Comparison of ENCODE assay signal across 14 cellular contexts in genomic region chr16:69693916-69694315, GRCh38. TPM values are rescaled to one million over a fixed set of nuclear protein-coding genes. Genes with fewer than 3 reads are reported as not detected.
DNase-seq lines count a peak whose midpoint lies in the region; ATAC-seq and TF ChIP-seq lines count a peak whose summit lies in the region.
"Had no signal": no experiment of that assay in that cellular context is flagged by ENCODE, and none has a peak within 500 bp of the region (broad histone marks: within the 10 kb centered on the region; RNA-seq: fewer than 3 reads in every experiment).

No MANE protein-coding gene starts in this region.

- peaks cover 35% of the 10 kb centered on the region for H3K36me3 Mint-ChIP-seq in natural killer cell
- peaks cover 43% of the 10 kb centered on the region for H3K36me3 Mint-ChIP-seq in natural killer cell treated with Interleukin-12 subunit alpha and Interleukin-12 subunit beta and Interleukin-15 and Interleukin-18, amount 100 ng/mL, for 72 hours

- DNase-seq in natural killer cell (no peak), caudate nucleus (lab: John Stamatoyannopoulos, UW) (no peak), iris pigment epithelial cell (ENCODE audit: low read depth) (peak; percentile 15)
- DNase-seq in natural killer cell treated with Interleukin-12 subunit alpha and Interleukin-12 subunit beta and Interleukin-15 and Interleukin-18, amount 100 ng/mL, for 72 hours (ENCODE audit: low spot score): no peak
- DNase-seq: BE2C; CD4-positive, alpha-beta memory T cell; DMS79; HCEC 1CT had no signal

- no peak for TF ChIP-seq CTCF in natural killer cell (IDR thresholded peaks at IDR 0.05)

- no peaks in the 10 kb centered on the region for H3K27me3 Mint-ChIP-seq in natural killer cell (ENCODE audit: low read depth in 2 of 2)
- H3K27me3 Mint-ChIP-seq in natural killer cell treated with Interleukin-12 subunit alpha and Interleukin-12 subunit beta and Interleukin-15 and Interleukin-18, amount 100 ng/mL, for 72 hours: no peaks in the 10 kb centered on the region
- H3K27me3 Mint-ChIP-seq: CD4-positive, alpha-beta memory T cell; IgD-negative memory B cell had no signal

- H3K4me3 Mint-ChIP-seq in natural killer cell: no peak overlapping the region
- H3K4me3 Mint-ChIP-seq in natural killer cell treated with Interleukin-12 subunit alpha and Interleukin-12 subunit beta and Interleukin-15 and Interleukin-18, amount 100 ng/mL, for 72 hours: no peak overlapping the region
- H3K4me3 Mint-ChIP-seq: CD4-positive, alpha-beta memory T cell; IgD-negative memory B cell had no signal

- no peaks in the 10 kb centered on the region for H3K9me3 Mint-ChIP-seq in natural killer cell
- no peaks in the 10 kb centered on the region for H3K9me3 Mint-ChIP-seq in natural killer cell treated with Interleukin-12 subunit alpha and Interleukin-12 subunit beta and Interleukin-15 and Interleukin-18, amount 100 ng/mL, for 72 hours
- H3K9me3 Mint-ChIP-seq: CD4-positive, alpha-beta memory T cell; IgD-negative memory B cell had no signal

- peak overlapping the region; percentile 8 for H3K27ac ChIP-seq in caudate nucleus (ENCODE audit: low read depth, low read length)
- H3K27ac ChIP-seq: C4-2B had no signal

- intact Hi-C loops in natural killer cell (cut with micrococcal nuclease): no loop called here

- peak overlapping the region; percentile 11 to 24 for H3K27ac Mint-ChIP-seq in natural killer cell
- H3K27ac Mint-ChIP-seq in natural killer cell treated with Interleukin-12 subunit alpha and Interleukin-12 subunit beta and Interleukin-15 and Interleukin-18, amount 100 ng/mL, for 72 hours: peak overlapping the region in 1 of 2 donors; percentile 13

- ATAC-seq in natural killer cell (no peak), HG02870 (IDR thresholded peaks at IDR 0.05; ENCODE audit: unreplicated experiment) (no peak), HG03571 (IDR thresholded peaks at IDR 0.05; ENCODE audit: unreplicated experiment) (no peak), GM21447 (IDR thresholded peaks at IDR 0.05; ENCODE audit: unreplicated experiment) (no peak)
- ATAC-seq in natural killer cell treated with Interleukin-12 subunit alpha and Interleukin-12 subunit beta and Interleukin-15 and Interleukin-18, amount 100 ng/mL, for 72 hours: no peak
- ATAC-seq: GM12878 had no signal

- H3K4me1 Mint-ChIP-seq in natural killer cell: no peaks in the 10 kb centered on the region
- H3K4me1 Mint-ChIP-seq in natural killer cell treated with Interleukin-12 subunit alpha and Interleukin-12 subunit beta and Interleukin-15 and Interleukin-18, amount 100 ng/mL, for 72 hours (ENCODE audit: low read depth in 2 of 2): peaks cover 0 to 22% of the 10 kb centered on the region in 2 donors
- H3K4me1 Mint-ChIP-seq: CD4-positive, alpha-beta memory T cell had no signal

RNA-seq across cellular contexts. Expression of gene NQO1, which starts 32.4 kb away (rescaled TPM):
- total RNA-seq in natural killer cell: 1 to 10 TPM; 4.0 to 4.8 (median 4.5) TPM
- total RNA-seq in natural killer cell treated with Interleukin-12 subunit alpha and Interleukin-12 subunit beta and Interleukin-15 and Interleukin-18, amount 100 ng/mL, for 72 hours: 10 to 100 TPM; 15.6 to 29.2 TPM
